8 cellular contexts compared by ENCODE assay signal in the genomic region with DNA sequence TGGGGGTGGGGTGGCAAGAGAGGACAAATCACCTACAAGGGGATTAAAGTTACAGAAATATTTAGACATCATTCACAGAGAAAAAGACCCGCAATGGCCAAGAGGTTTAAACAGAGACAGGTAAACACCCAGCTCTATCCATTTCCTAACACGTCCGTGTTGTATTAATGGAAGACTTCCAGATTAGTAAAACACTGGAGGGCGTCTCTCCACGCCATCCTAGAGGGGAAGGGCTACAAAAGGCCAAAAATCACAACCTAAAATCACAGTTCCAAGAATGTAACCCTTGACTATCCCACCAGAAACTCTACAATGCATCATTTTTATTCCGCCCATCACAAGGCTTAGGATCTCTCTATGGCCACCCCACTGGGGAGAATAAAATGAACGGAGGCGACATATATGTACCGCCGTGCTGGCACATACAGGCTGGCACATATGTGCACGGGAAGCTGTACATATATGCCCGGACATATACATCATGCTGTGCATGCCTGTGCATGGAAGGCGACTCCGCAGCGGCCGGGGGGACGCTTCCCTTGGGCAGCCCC. TPM values are rescaled to one million over a fixed set of nuclear protein-coding genes. Genes with fewer than 3 reads are reported as not detected.
DNase-seq lines count a peak whose midpoint lies in the region; ATAC-seq, FAIRE-seq and TF ChIP-seq lines count a peak whose summit lies in the region.

No MANE protein-coding gene starts in this region.

- no peak for DNase-seq in BE2C
- no peak for DNase-seq in H7
- DNase-seq in T-helper 17 cell = no peak
- no peak for DNase-seq in left ventricle myocardium superior
- DNase-seq in stimulated activated naive B cell treated with anti-CD40 and anti-IgM and Interleukin-4, amounts not matched to agents 10 μg/mL and 1 μg/mL and 100 μg/mL, for 72 hours = no peak
- no peak for DNase-seq in NCI-H774 (lab: John Stamatoyannopoulos, UW)
- no peak for DNase-seq in GM19239 (ENCODE audit: insufficient read length, low spot score)

- H3K27me3 ChIP-seq in BE2C (no peaks in the 10 kb centered on the region), H7 (ENCODE audit: control insufficient read depth, insufficient read depth, low read length) (no peaks in the 10 kb centered on the region)

- H3K9me3 Mint-ChIP-seq in stimulated activated naive B cell treated with anti-CD40 and anti-IgM and Interleukin-4, amounts not matched to agents 10 μg/mL and 1 μg/mL and 100 μg/mL, for 72 hours = no peaks in the 10 kb centered on the region

- no peak; the same call in 1 of the 2 replicates for TF ChIP-seq CTCF in BE2C (IDR thresholded peaks at IDR 0.05; ENCODE audit: low read depth, low read length)

- ATAC-seq in T-helper 17 cell (peak; percentile 20), left ventricle myocardium superior (peak; percentile 24), GM21390 (IDR thresholded peaks at IDR 0.05; ENCODE audit: unreplicated experiment) (no peak)
- peak in 1 of 2 donors; percentile 23 for ATAC-seq in stimulated activated naive B cell treated with anti-CD40 and anti-IgM and Interleukin-4, amounts not matched to agents 10 μg/mL and 1 μg/mL and 100 μg/mL, for 72 hours (replicated peaks)

- H3K27me3 Mint-ChIP-seq in T-helper 17 cell = peaks cover 6% of the 10 kb centered on the region
- peaks cover 14 to 15% of the 10 kb centered on the region in 2 donors for H3K27me3 Mint-ChIP-seq in stimulated activated naive B cell treated with anti-CD40 and anti-IgM and Interleukin-4, amounts not matched to agents 10 μg/mL and 1 μg/mL and 100 μg/mL, for 72 hours

- no peaks in the 10 kb centered on the region; the same call in 1 of the 2 replicates for H3K4me1 ChIP-seq in BE2C

- H3K4me3 Mint-ChIP-seq in T-helper 17 cell = peak overlapping the region; percentile 61
- peak overlapping the region; percentile 66 to 73 for H3K4me3 Mint-ChIP-seq in stimulated activated naive B cell treated with anti-CD40 and anti-IgM and Interleukin-4, amounts not matched to agents 10 μg/mL and 1 μg/mL and 100 μg/mL, for 72 hours

- intact Hi-C loops in left ventricle myocardium superior (cut with micrococcal nuclease) = no loop called here

- peaks cover 3% of the 10 kb centered on the region for H3K4me1 Mint-ChIP-seq in T-helper 17 cell
- peaks cover 3 to 9% of the 10 kb centered on the region in 2 donors for H3K4me1 Mint-ChIP-seq in stimulated activated naive B cell treated with anti-CD40 and anti-IgM and Interleukin-4, amounts not matched to agents 10 μg/mL and 1 μg/mL and 100 μg/mL, for 72 hours

- no peak overlapping the region for H3K27ac Mint-ChIP-seq in T-helper 17 cell
- no peak overlapping the region for H3K27ac Mint-ChIP-seq in stimulated activated naive B cell treated with anti-CD40 and anti-IgM and Interleukin-4, amounts not matched to agents 10 μg/mL and 1 μg/mL and 100 μg/mL, for 72 hours

- H3K9me3 ChIP-seq in BE2C (no peaks in the 10 kb centered on the region), T-helper 17 cell (ENCODE audit: control insufficient read depth, low read length, poor library complexity, severe bottlenecking) (no peaks in the 10 kb centered on the region)

- FAIRE-seq in GM19239 (lab: Jason Lieb, UNC) = no peak

- H3K36me3 Mint-ChIP-seq in T-helper 17 cell (ENCODE audit: low read depth) = no peaks in the 10 kb centered on the region
- no peaks in the 10 kb centered on the region for H3K36me3 Mint-ChIP-seq in stimulated activated naive B cell treated with anti-CD40 and anti-IgM and Interleukin-4, amounts not matched to agents 10 μg/mL and 1 μg/mL and 100 μg/mL, for 72 hours

- H3K36me3 ChIP-seq in BE2C = 0 out of 2 replicates have a peak, but pooled peaks cover 3% of the 10 kb centered on the region
- no peaks in the 10 kb centered on the region for H3K36me3 ChIP-seq in H7 (replicated peaks; ENCODE audit: control insufficient read depth, insufficient read depth, low read length)

- peak overlapping the region; percentile 93 for H3K4me3 ChIP-seq in BE2C (ENCODE audit: low read depth, low read length)
- peak overlapping the region; percentile 77 for H3K4me3 ChIP-seq in H7 (ENCODE audit: insufficient read depth, low read depth, low read length)

RNA-seq across cellular contexts. Expression of a gene that starts 0.8 kb away (rescaled TPM):
- 32.2 TPM for polyA plus RNA-seq in BE2C (2012; ENCODE audit: insufficient read depth, insufficient read length, low read depth)
- total RNA-seq in H7 (2014; rRNA removed; shearing (Covaris generic)) = 0.59 and 1.5 TPM in 2 replicates
- total RNA-seq in T-helper 17 cell = under 1 TPM in 1 of 2 donors, not detected in 1; 0.07 TPM
- 2.9 TPM for total RNA-seq in left ventricle myocardium superior
